8 cellular contexts compared by ENCODE assay signal in genomic region chr19:18086590-18087138, GRCh38. TPM values are rescaled to one million over a fixed set of nuclear protein-coding genes. Genes with fewer than 3 reads are reported as not detected.
DNase-seq lines count a peak whose midpoint lies in the region; ATAC-seq, FAIRE-seq and TF ChIP-seq lines count a peak whose summit lies in the region.

IL12RB1 (minus strand) TSS chr19:18086934; CDS start chr19:18086823, 111 bp downstream.

- H3K36me3 ChIP-seq in H7 (replicated peaks; ENCODE audit: control insufficient read depth, insufficient read depth, low read length), result no peaks in the 10 kb centered on the region

- no peaks in the 10 kb centered on the region for H3K9me3 ChIP-seq in T-helper 17 cell (ENCODE audit: control insufficient read depth, low read length, poor library complexity, severe bottlenecking)

- 31 to 39% methylated on average over 12 of the region's 12 CpGs for WGBS in lower leg skin, 2 donors

- DNase-seq in GM12891 (ENCODE audit: insufficient read length, low spot score) (peak; percentile 56), T-helper 17 cell (peak in 2 of 3 donors; percentile 22 to 37), H7 (no peak), COLO668 (lab: John Stamatoyannopoulos, UW; ENCODE audit: unreplicated experiment) (no peak), lower leg skin (ENCODE audit: low spot score in 2 of 2) (no peak)
- peak; percentile 34 to 40 for DNase-seq in stimulated activated CD4-positive, alpha-beta T cell treated with anti-CD3 and anti-CD28 coated beads, Interleukin-15, amount 100 ng/mL, for 48 hours (ENCODE audit: low read depth in 2 of 2)

- H3K4me1 Mint-ChIP-seq in T-helper 17 cell, result peaks cover 55% of the 10 kb centered on the region
- peaks cover 54% of the 10 kb centered on the region for H3K4me1 Mint-ChIP-seq in dendritic cell treated with granulocyte-macrophage colony-stimulating factor and Interleukin-4, amounts not matched to agents 40 ng/mL and 50 ng/mL, for 4 days (ENCODE audit: low read depth)

- H3K9me3 Mint-ChIP-seq in dendritic cell treated with granulocyte-macrophage colony-stimulating factor and Interleukin-4, amounts not matched to agents 40 ng/mL and 50 ng/mL, for 4 days, result peaks cover 15% of the 10 kb centered on the region

- peak; percentile 78 for FAIRE-seq in GM12891 (lab: Jason Lieb, UNC)

- peak; percentile 40 for ATAC-seq in T-helper 17 cell
- no peak for ATAC-seq in GM18520 (IDR thresholded peaks at IDR 0.05; ENCODE audit: unreplicated experiment)

- intact Hi-C loops in dendritic cell treated with granulocyte-macrophage colony-stimulating factor and Interleukin-4, amounts not matched to agents 40 ng/mL and 50 ng/mL, for 4 days (cut with micrococcal nuclease), result no loop called here
- intact Hi-C loops in lower leg skin (cut with DNase I; ENCODE audit: low total_unique reads), result no loop called here

- peak; percentile 66; the same call in 1 of the 2 replicates for TF ChIP-seq POLR2A in GM12891 (IDR thresholded peaks at IDR 0.05; ENCODE audit: low read depth, low read length)
- no peak for TF ChIP-seq POLR2A in lower leg skin (IDR thresholded peaks at IDR 0.05)

- no peaks in the 10 kb centered on the region for H3K27me3 ChIP-seq in H7 (ENCODE audit: control insufficient read depth, insufficient read depth, low read length)

- no peaks in the 10 kb centered on the region for H3K27me3 Mint-ChIP-seq in T-helper 17 cell
- H3K27me3 Mint-ChIP-seq in dendritic cell treated with granulocyte-macrophage colony-stimulating factor and Interleukin-4, amounts not matched to agents 40 ng/mL and 50 ng/mL, for 4 days, result no peaks in the 10 kb centered on the region

- peaks cover 7% of the 10 kb centered on the region for H3K36me3 Mint-ChIP-seq in T-helper 17 cell (ENCODE audit: low read depth)
- peaks cover 12% of the 10 kb centered on the region for H3K36me3 Mint-ChIP-seq in dendritic cell treated with granulocyte-macrophage colony-stimulating factor and Interleukin-4, amounts not matched to agents 40 ng/mL and 50 ng/mL, for 4 days (ENCODE audit: low read depth)

- H3K4me3 ChIP-seq in H7 (ENCODE audit: insufficient read depth, low read depth, low read length), result no peak within 1 kb of the TSS
- H3K4me3 ChIP-seq in lower leg skin (ENCODE audit: low read depth, poor library complexity, severe bottlenecking), result no peak within 1 kb of the TSS

- peak within 1 kb of the TSS; percentile 94 for H3K4me3 Mint-ChIP-seq in T-helper 17 cell
- H3K4me3 Mint-ChIP-seq in dendritic cell treated with granulocyte-macrophage colony-stimulating factor and Interleukin-4, amounts not matched to agents 40 ng/mL and 50 ng/mL, for 4 days, result peak within 1 kb of the TSS; percentile 92

- peak within 1 kb of the TSS; percentile 99 for H3K27ac Mint-ChIP-seq in T-helper 17 cell
- H3K27ac Mint-ChIP-seq in dendritic cell treated with granulocyte-macrophage colony-stimulating factor and Interleukin-4, amounts not matched to agents 40 ng/mL and 50 ng/mL, for 4 days, result peak within 1 kb of the TSS; percentile 99

- TF ChIP-seq CTCF in lower leg skin (IDR thresholded peaks at IDR 0.05), result no peak

TF ChIP-seq in GM12891, 5 proteins besides CTCF, POLR2A, EP300 and RAD21:
- no peak for TF ChIP-seq POU2F2 (IDR thresholded peaks at IDR 0.05; ENCODE audit: low read depth, low read length)
- peak; percentile 29; the same call in 1 of the 2 replicates for TF ChIP-seq SPI1 (IDR thresholded peaks at IDR 0.05; ENCODE audit: low read depth, low read length)
- peak; percentile 58 for TF ChIP-seq POLR2AphosphoS5 (IDR thresholded peaks at IDR 0.05; ENCODE audit: low read depth, low read length)
- TF ChIP-seq PAX5 (IDR thresholded peaks at IDR 0.05; ENCODE audit: insufficient read depth, low read length, severe bottlenecking), result no peak
- peak; percentile 42; the same call in 1 of the 2 replicates for TF ChIP-seq TAF1 (IDR thresholded peaks at IDR 0.05; ENCODE audit: low read depth, low read length)

RNA-seq across cellular contexts. Expression of gene IL12RB1, which starts in this region (rescaled TPM):
- 13.5 TPM for polyA plus RNA-seq in GM12891 (2012; ENCODE audit: low read depth, missing spikeins)
- 10 to 100 TPM; 56.7 to 71.1 TPM for total RNA-seq in T-helper 17 cell
- not detected in 2 replicates for total RNA-seq in H7 (2014; rRNA removed; shearing (Covaris generic))
- total RNA-seq in lower leg skin, result under 1 TPM in 2 of 4 donors, not detected in 2; 0.34 to 0.58 TPM

Comparison
In these comparisons a context has a peak if more than half of its experiments do, and no peak if none do; other contexts are left out.
1. RNA of gene IL12RB1 (total RNA-seq): 56.7 to 71.1 TPM in T-helper 17 cell; 0.34 to 0.58 TPM in lower leg skin and not detected in H7; every median in the first group is over 10 times any median in the second.
2. DNase-seq: peak in GM12891 (single experiment), T-helper 17 cell (2 of 3) and stimulated activated CD4-positive, alpha-beta T cell treated with anti-CD3 and anti-CD28 coated beads, Interleukin-15, amount 100 ng/mL, for 48 hours (2 of 2); none in H7 (single experiment), COLO668 (single experiment) and lower leg skin (0 of 2).